1 cellular context compared by ENCODE assay signal in the genomic region with DNA sequence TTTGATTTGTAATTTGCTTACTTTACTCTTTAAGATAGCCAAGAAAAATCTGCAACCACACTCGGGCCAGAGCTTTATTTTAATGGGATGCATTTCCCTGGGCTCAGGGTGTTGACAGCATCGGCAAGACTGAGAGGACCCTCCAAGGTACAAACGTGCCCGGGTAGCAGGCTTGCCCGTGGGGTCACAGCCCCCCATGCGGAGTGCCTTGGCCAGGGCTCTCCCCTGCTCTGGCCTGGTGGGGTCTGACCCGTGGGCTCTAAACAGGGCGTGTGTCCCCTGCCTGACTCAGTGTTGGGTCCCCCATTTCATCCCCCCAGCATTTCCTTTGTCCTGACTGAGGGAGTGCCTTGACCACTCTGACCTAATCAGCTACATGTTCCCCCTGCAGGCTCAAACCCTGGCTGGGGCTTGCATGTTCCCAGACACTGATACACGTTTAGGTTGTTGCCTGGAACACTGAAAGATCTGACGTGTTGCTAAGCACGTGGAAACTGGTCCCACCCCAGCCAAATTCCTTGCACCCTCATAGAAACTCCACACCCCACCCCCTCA.
TF ChIP-seq lines count a peak whose summit lies in the region.

No MANE protein-coding gene starts in this region.

TF ChIP-seq in HepG2, 621 proteins besides CTCF, POLR2A, EP300 and RAD21:
- TF ChIP-seq AKAP8 (CRISPR knock-in tag; IDR thresholded peaks at IDR 0.05): 0 out of 2 replicates have a peak, but pooled peaks have one; percentile 39
